Comparison of ENCODE assay signal across 21 cellular contexts in genomic region chrY:14798010-14798409, GRCh38.
"Had no signal": no experiment of that assay in that cellular context is flagged by ENCODE, and none has a peak within 500 bp of the region (broad histone marks: within the 10 kb centered on the region; RNA-seq: fewer than 3 reads in every experiment).

No MANE protein-coding gene starts in this region.

- DNase-seq: activated CD4-positive, alpha-beta memory T cell treated with anti-CD3 and anti-CD28 coated beads, Interleukin-2, amount 10 ng/mL, durations not matched to agents 7 days and 5 days; activated CD4-positive, alpha-beta T cell treated with anti-CD3 and anti-CD28 coated beads for 48 hours; activated CD4-positive, CD25-positive, alpha-beta regulatory T cell; activated naive CD4-positive, alpha-beta T cell; activated naive CD8-positive, alpha-beta T cell treated with anti-CD3 and anti-CD28 coated beads for 36 hours; activated T-cell treated with anti-CD3 and anti-CD28 coated beads, Interleukin-2, amount 50 U/mL, for 1 hour; amygdala; body of pancreas; caudate nucleus; left ventricle myocardium superior; occipital lobe; posterior cingulate gyrus; stimulated activated CD4-positive, alpha-beta T cell treated with anti-CD3 and anti-CD28 coated beads, Interleukin-2, amount 100 ng/mL, for 24 hours; stimulated activated naive CD4-positive, alpha-beta T cell treated with Interleukin-2 at 50 U/mL for 16 hours; T-helper 9 cell; thyroid gland had no signal

- H3K9me3 ChIP-seq: body of pancreas, thyroid gland had no signal

- H3K27ac ChIP-seq: body of pancreas, coronary artery, thyroid gland had no signal

- H3K4me1 ChIP-seq: body of pancreas, thyroid gland had no signal

- H3K4me3 ChIP-seq: body of pancreas, coronary artery, thyroid gland had no signal

- ATAC-seq: activated T-helper 17 cell treated with anti-CD3 and anti-CD28 coated beads, Interleukin-2, amount 50 U/mL, for 72 hours; body of pancreas; esophagus mucosa; left ventricle myocardium superior had no signal

- FAIRE-seq: endometrium, urothelium cell line had no signal
